21 cellular contexts compared by ENCODE assay signal in genomic region chr7:16034866-16035265, GRCh38.
"Had no signal": no experiment of that assay in that cellular context is flagged by ENCODE, and none has a peak within 500 bp of the region (broad histone marks: within the 10 kb centered on the region; RNA-seq: fewer than 3 reads in every experiment).

No MANE protein-coding gene starts in this region.

- H3K4me1 ChIP-seq: colonic mucosa, esophagus muscularis mucosa, esophagus squamous epithelium, foreskin keratinocyte, gastroesophageal sphincter had no signal

- H3K36me3 ChIP-seq: colonic mucosa, esophagus muscularis mucosa, esophagus squamous epithelium, gastrocnemius medialis, gastroesophageal sphincter, heart left ventricle, heart right ventricle had no signal

- H3K27ac ChIP-seq: colonic mucosa, coronary artery, dorsolateral prefrontal cortex, epithelial cell of prostate, esophagus muscularis mucosa, esophagus squamous epithelium, foreskin keratinocyte, gastrocnemius medialis, gastroesophageal sphincter, heart left ventricle, heart right ventricle had no signal

- H3K4me3 ChIP-seq: colonic mucosa, coronary artery, dorsolateral prefrontal cortex, esophagus muscularis mucosa, esophagus squamous epithelium, gastrocnemius medialis, gastroesophageal sphincter, heart left ventricle, heart right ventricle had no signal

- DNase-seq: colonic mucosa; cortex of kidney; dorsolateral prefrontal cortex; effector CD4-positive, alpha-beta T cell; effector CD8-positive, alpha-beta T cell; effector memory CD4-positive, alpha-beta T cell; effector memory CD8-positive, alpha-beta T cell; endodermal cell; erythroblast; esophagus squamous epithelium; foreskin melanocyte; gastrocnemius medialis; glutamatergic neuron; head of caudate nucleus; heart left ventricle; heart right ventricle had no signal

- ATAC-seq: effector memory CD8-positive, alpha-beta T cell; gastrocnemius medialis; gastroesophageal sphincter; heart left ventricle; heart right ventricle had no signal

- H3K9me3 ChIP-seq: colonic mucosa, esophagus muscularis mucosa, esophagus squamous epithelium, gastrocnemius medialis, gastroesophageal sphincter, heart left ventricle, heart right ventricle had no signal

- H3K27me3 ChIP-seq: colonic mucosa, dorsolateral prefrontal cortex, esophagus muscularis mucosa, esophagus squamous epithelium, foreskin keratinocyte, gastrocnemius medialis, gastroesophageal sphincter, heart left ventricle, heart right ventricle had no signal
